Comparison of ENCODE assay signal across 8 cellular contexts in genomic region chr13:45206340-45206739, GRCh38. TPM values are rescaled to one million over a fixed set of nuclear protein-coding genes. Genes with fewer than 3 reads are reported as not detected.
A peak's percentile ranks its signal among the peaks of the same experiment; 100 is the strongest.
DNase-seq lines count a peak whose midpoint lies in the region; ATAC-seq, FAIRE-seq and TF ChIP-seq lines count a peak whose summit lies in the region.

No MANE protein-coding gene starts in this region.

- H3K4me1 Mint-ChIP-seq in stimulated activated naive CD8-positive, alpha-beta T cell treated with anti-CD3 and anti-CD28 coated beads, Interleukin-15, amount 100 ng/mL, for 72 hours: peaks cover 24% of the 10 kb centered on the region

- H3K79me2 ChIP-seq in HepG2 (ENCODE audit: insufficient read depth, low read length) (no peaks in the 10 kb centered on the region), PC-3 (ENCODE audit: low read length) (peaks cover 48% of the 10 kb centered on the region)

- no peak for DNase-seq in HepG2 (ENCODE audit: low spot score)
- peak; percentile 89 for DNase-seq in PC-3
- peak; percentile 92 for DNase-seq in fibroblast of mammary gland (ENCODE audit: low read depth)
- peak in 1 of 2 donors; percentile 11 for DNase-seq in stimulated activated naive CD8-positive, alpha-beta T cell treated with anti-CD3 and anti-CD28 coated beads, Interleukin-15, amount 100 ng/mL, for 72 hours
- DNase-seq in NCI-H1105 treated with DMSO at 0.1 percent for 48 hours (lab: John Stamatoyannopoulos, UW): no peak
- no peak for DNase-seq in DMS53 treated with DMSO at 0.1 percent for 48 hours (lab: John Stamatoyannopoulos, UW; ENCODE audit: unreplicated experiment)
- no peak for DNase-seq in NAMALWA (ENCODE audit: low spot score)

- H3K27me3 Mint-ChIP-seq in stimulated activated naive CD8-positive, alpha-beta T cell treated with anti-CD3 and anti-CD28 coated beads, Interleukin-15, amount 100 ng/mL, for 72 hours: no peaks in the 10 kb centered on the region

- no peaks in the 10 kb centered on the region for H3K9me2 ChIP-seq in PC-3 (replicated peaks; ENCODE audit: low read length)

- H2AFZ ChIP-seq in HepG2 (ENCODE audit: low read length) (no peak overlapping the region), PC-3 (ENCODE audit: low read length) (no peak overlapping the region)

- TF ChIP-seq CTCF in liver (IDR thresholded peaks at IDR 0.05; ENCODE audit: low read depth, low read length, missing input control): no peak
- no peak for TF ChIP-seq CTCF in HepG2 (CRISPR knock-in tag; IDR thresholded peaks at IDR 0.05)
- no peak for TF ChIP-seq CTCF in PC-3 (conservative IDR thresholded peaks at IDR 0.05; ENCODE audit: low read depth, low read length)
- TF ChIP-seq CTCF in fibroblast of mammary gland (conservative IDR thresholded peaks at IDR 0.05; ENCODE audit: control insufficient read depth, insufficient read depth, low read depth, low read length): no peak

- H3K9me3 ChIP-seq in liver (ENCODE audit: control insufficient read depth in 4 of 4, low read length in 3 of 4): no peaks in the 10 kb centered on the region
- no peaks in the 10 kb centered on the region for H3K9me3 ChIP-seq in HepG2 (ENCODE audit: low read length)
- H3K9me3 ChIP-seq in PC-3 (ENCODE audit: low read length): no peaks in the 10 kb centered on the region

- intact Hi-C loops in HepG2 (cut with micrococcal nuclease; ENCODE audit: unreplicated experiment) (no loop called here), PC-3 (cut with micrococcal nuclease) (loop anchor here (2.0 to 5.0 kb wide), 3 partner anchors 14 to 64 kb away; no protein-coding TSS in a partner anchor)

- no peak for ATAC-seq in HepG2
- ATAC-seq in PC-3: peak; percentile 96
- peak; percentile 96 for ATAC-seq in stimulated activated naive CD8-positive, alpha-beta T cell treated with anti-CD3 and anti-CD28 coated beads, Interleukin-15, amount 100 ng/mL, for 72 hours

- no peaks in the 10 kb centered on the region for H3K9me3 Mint-ChIP-seq in stimulated activated naive CD8-positive, alpha-beta T cell treated with anti-CD3 and anti-CD28 coated beads, Interleukin-15, amount 100 ng/mL, for 72 hours

- TF ChIP-seq EP300 in HepG2 (IDR thresholded peaks at IDR 0.05; ENCODE audit: low read depth in 2 of 2, low read length in 2 of 2): no peak
- no peak for TF ChIP-seq EP300 in HepG2 (CRISPR knock-in tag; IDR thresholded peaks at IDR 0.05; ENCODE audit: borderline replicate concordance)

- BruUV-seq in HepG2 (replicated peaks; lab: Mats Ljungman, UMichigan) (no TSS peak), PC-3 (replicated peaks; lab: Mats Ljungman, UMichigan) (no TSS peak)

- H3K4me2 ChIP-seq in HepG2 (ENCODE audit: low read depth, low read length): no peak overlapping the region
- peak overlapping the region; percentile 63 for H3K4me2 ChIP-seq in PC-3 (ENCODE audit: low read length)

- in situ Hi-C loops in HepG2 (cut with HindIII; ENCODE audit: extremely low pct_ligation_motif_present, low pct_unique_long_range_greater_than_20kb): no loop called here

- H3K4me1 ChIP-seq in liver (ENCODE audit: control insufficient read depth in 4 of 4, insufficient read depth in 4 of 4, low read length in 3 of 4): peaks cover 0 to 8% (median 4%) of the 10 kb centered on the region in 4 donors
- no peaks in the 10 kb centered on the region for H3K4me1 ChIP-seq in HepG2 (ENCODE audit: insufficient read depth, low read length)
- peaks cover 50% of the 10 kb centered on the region for H3K4me1 ChIP-seq in PC-3 (ENCODE audit: insufficient read depth, low read length)

- TF ChIP-seq RAD21 in liver (IDR thresholded peaks at IDR 0.05) (no peak), HepG2 (CRISPR knock-in tag; IDR thresholded peaks at IDR 0.05) (no peak)

- H3K4me3 Mint-ChIP-seq in stimulated activated naive CD8-positive, alpha-beta T cell treated with anti-CD3 and anti-CD28 coated beads, Interleukin-15, amount 100 ng/mL, for 72 hours: peak overlapping the region in 1 of 2 donors; percentile 57

- H3K36me3 ChIP-seq in liver (ENCODE audit: control insufficient read depth in 4 of 4, insufficient read depth in 3 of 4, low read depth in 1 of 4, low read length in 3 of 4) (peaks cover 0 to 5% (median 3%) of the 10 kb centered on the region in 4 donors), HepG2 (replicated peaks in 1 of 2; ENCODE audit: control insufficient read depth in 1 of 2, insufficient read depth in 2 of 2, low read length in 2 of 2) (peaks cover 2 to 19% of the 10 kb centered on the region in 2 experiments; a peak in 3 of 5 replicates), PC-3 (ENCODE audit: low read depth, low read length) (peaks cover 35% of the 10 kb centered on the region)

- H3K4me3 ChIP-seq in liver (ENCODE audit: low read depth in 1 of 3, low read length in 3 of 3) (no peak overlapping the region), HepG2 (replicated peaks in 1 of 3; ENCODE audit: insufficient read depth in 1 of 3, low read depth in 2 of 3, low read length in 3 of 3) (no peak overlapping the region), PC-3 (ENCODE audit: low read length) (no peak overlapping the region), fibroblast of mammary gland (ENCODE audit: control insufficient read depth, low read depth, low read length) (no peak overlapping the region)

- CTCF ChIA-PET in HepG2 (lab: Yijun Ruan, JAX; ENCODE audit: low intra/inter-chr PET ratio, low total read pairs) (no interaction called here), PC-3 (lab: Charles Lee) (no interaction called here)

- no peak for FAIRE-seq in HepG2 (lab: Jason Lieb, UNC)

- H3K27ac ChIP-seq in liver (ENCODE audit: low read depth in 1 of 2, low read length in 2 of 2) (peak overlapping the region; percentile 49 to 50), HepG2 (ENCODE audit: extremely low read length, insufficient read depth, low read length) (no peak overlapping the region), PC-3 (ENCODE audit: low read length) (peak overlapping the region; percentile 80)

- H3F3A ChIP-seq in PC-3 (ENCODE audit: low read length, unreplicated experiment): peaks cover 9% of the 10 kb centered on the region

- no peak overlapping the region for H3K9ac ChIP-seq in liver (ENCODE audit: low read depth in 1 of 2, low read length in 2 of 2)
- H3K9ac ChIP-seq in HepG2 (ENCODE audit: insufficient read depth, low read depth, low read length): no peak overlapping the region
- H3K9ac ChIP-seq in PC-3 (ENCODE audit: low read length): no peak overlapping the region

- H3K27ac Mint-ChIP-seq in stimulated activated naive CD8-positive, alpha-beta T cell treated with anti-CD3 and anti-CD28 coated beads, Interleukin-15, amount 100 ng/mL, for 72 hours: peak overlapping the region in 1 of 2 donors; percentile 4

- H3K27me3 ChIP-seq in liver (ENCODE audit: control insufficient read depth in 4 of 4, insufficient read depth in 4 of 4, low read length in 3 of 4): no peaks in the 10 kb centered on the region
- H3K27me3 ChIP-seq in HepG2 (ENCODE audit: control insufficient read depth in 1 of 2, insufficient read depth in 2 of 2, low read length in 2 of 2): no peaks in the 10 kb centered on the region
- no peaks in the 10 kb centered on the region for H3K27me3 ChIP-seq in PC-3 (ENCODE audit: low read length)

- no peak for TF ChIP-seq POLR2A in HepG2 (IDR thresholded peaks at IDR 0.05; ENCODE audit: insufficient read depth in 1 of 2, low read depth in 2 of 2, low read length in 2 of 2)

- H4K20me1 ChIP-seq in HepG2 (ENCODE audit: insufficient read depth, low read length) (no peaks in the 10 kb centered on the region), PC-3 (ENCODE audit: low read length) (no peaks in the 10 kb centered on the region)

- POLR2A ChIA-PET in HepG2 (lab: Yijun Ruan, JAX) (no interaction called here), PC-3 (lab: Charles Lee; ENCODE audit: unreplicated experiment) (interaction anchor here (0.5 kb wide), 1 partner anchor 126 kb away, joined by 8 read pairs; no protein-coding TSS in a partner anchor)

TF ChIP-seq in liver, 16 proteins besides CTCF, POLR2A, EP300 and RAD21:
- TF ChIP-seq NR2F2 (IDR thresholded peaks at IDR 0.05): no peak

TF ChIP-seq in HepG2, 621 proteins besides CTCF, POLR2A, EP300 and RAD21:
- no peak for TF ChIP-seq YY1 (IDR thresholded peaks at IDR 0.05; ENCODE audit: insufficient read depth, insufficient replicate concordance, low read depth, low read length)

RNA-seq across cellular contexts. Expression of gene KCTD4, which starts 5.5 kb away (rescaled TPM):
- total RNA-seq in liver (not detected), HepG2 (2016; rRNA removed; fragmentation: Illumina TruSeq; extraction: Trizol) (not detected in 2 replicates), PC-3 (2014; rRNA removed) (not detected in 2 replicates)
- polyA plus RNA-seq in liver (under 1 TPM in 1 of 2 donors, not detected in 1; 0.19 TPM), HepG2 (2011; rRNA removed) (not detected in 2 replicates)
- total RNA-seq in HepG2 (2016; cell fraction: cytosol; rRNA removed; fragmentation: Illumina TruSeq; extraction: Trizol; ENCODE audit: low read depth): not detected in 2 replicates
- total RNA-seq in HepG2 (2016; cell fraction: insoluble cytoplasmic fraction; rRNA removed; fragmentation: Illumina TruSeq; extraction: Trizol): not detected in 2 replicates
- not detected in 2 replicates for total RNA-seq in HepG2 (2016; cell fraction: membrane; rRNA removed; fragmentation: Illumina TruSeq; extraction: Trizol)
- total RNA-seq in HepG2 (2016; cell fraction: nucleus; rRNA removed; fragmentation: Illumina TruSeq; extraction: Trizol): not detected in 2 replicates
- not detected in 2 replicates for polyA plus RNA-seq in HepG2 (2011; cell fraction: cytosol; rRNA removed)
- not detected in 2 replicates for polyA plus RNA-seq in HepG2 (2011; cell fraction: nucleus; rRNA removed)
- polyA plus RNA-seq in HepG2 (2012): not detected in 2 replicates
- not detected in 2 replicates for polyA plus RNA-seq in HepG2 (2016; cell fraction: cytosol; fragmentation: Illumina TruSeq; extraction: Trizol; ENCODE audit: low read depth)
- polyA plus RNA-seq in HepG2 (2016; cell fraction: insoluble cytoplasmic fraction; fragmentation: Illumina TruSeq; extraction: Trizol; ENCODE audit: low read depth): not detected in 2 replicates
- not detected in 2 replicates for polyA plus RNA-seq in HepG2 (2016; cell fraction: membrane; fragmentation: Illumina TruSeq; extraction: Trizol; ENCODE audit: low read depth)
- not detected in 2 replicates for polyA plus RNA-seq in HepG2 (2016; cell fraction: nucleus; fragmentation: Illumina TruSeq; extraction: Trizol; ENCODE audit: insufficient read depth, low read depth)
- not detected in 2 replicates for polyA minus RNA-seq in HepG2 (2011; rRNA and poly(A)+ RNA removed; ENCODE audit: low replicate concordance)
- polyA minus RNA-seq in HepG2 (2011; cell fraction: cytosol; rRNA and poly(A)+ RNA removed): not detected in 2 replicates
- polyA minus RNA-seq in HepG2 (2011; cell fraction: nucleus; rRNA and poly(A)+ RNA removed): not detected in 2 replicates

Comparison
In these comparisons a context has a peak if more than half of its experiments do, and no peak if none do; other contexts are left out.
1. DNase-seq: peak in PC-3 (single experiment) and fibroblast of mammary gland (single experiment); none in HepG2 (single experiment), NCI-H1105 treated with DMSO at 0.1 percent for 48 hours (single experiment), DMS53 treated with DMSO at 0.1 percent for 48 hours (single experiment) and NAMALWA (single experiment).